15 cellular contexts compared by ENCODE assay signal in the genomic region with DNA sequence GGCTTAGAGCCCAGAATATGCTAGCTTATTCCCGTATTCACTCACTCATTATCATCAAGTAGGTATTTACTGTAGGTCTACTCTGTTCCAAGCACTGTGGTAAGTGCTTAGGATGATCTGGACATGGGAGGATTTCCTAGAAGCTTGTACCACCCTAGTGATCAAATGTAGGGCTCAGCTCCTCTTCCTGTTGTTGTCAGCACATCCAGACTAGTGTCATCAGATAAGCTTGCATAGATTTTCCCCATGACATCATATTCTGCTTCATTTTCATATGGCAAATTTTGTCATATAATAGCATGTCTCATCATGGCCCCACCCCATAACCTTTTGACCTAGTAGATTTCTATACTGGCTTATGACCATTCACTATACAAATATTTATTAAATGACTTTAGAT. TPM values are rescaled to one million over a fixed set of nuclear protein-coding genes. Genes with fewer than 3 reads are reported as not detected.
DNase-seq lines count a peak whose midpoint lies in the region; ATAC-seq and TF ChIP-seq lines count a peak whose summit lies in the region.
"Had no signal": no experiment of that assay in that cellular context is flagged by ENCODE, and none has a peak within 500 bp of the region (broad histone marks: within the 10 kb centered on the region; RNA-seq: fewer than 3 reads in every experiment).

No MANE protein-coding gene starts in this region.

- H3K27me3 ChIP-seq in DND-41 (ENCODE audit: insufficient read depth, low read length, poor library complexity) (no peaks in the 10 kb centered on the region), mammary epithelial cell (ENCODE audit: insufficient read depth, low read length) (no peaks in the 10 kb centered on the region), left lung (no peaks in the 10 kb centered on the region)

- H3K4me3 ChIP-seq in DND-41 (ENCODE audit: low read depth in 1 of 2, low read length in 2 of 2): no peak overlapping the region
- no peak overlapping the region for H3K4me3 ChIP-seq in mammary epithelial cell (replicated peaks in 1 of 3; ENCODE audit: insufficient read depth in 1 of 3, low read depth in 2 of 3, low read length in 3 of 3)
- H3K4me3 ChIP-seq in left lung: no peak overlapping the region
- H3K4me3 ChIP-seq: thoracic aorta had no signal

- in situ Hi-C loops in mammary epithelial cell (cut with MboI; ENCODE audit: low sequenced_read_pairs in 2 of 2): no loop called here

- 100% methylated on average over 1 of the region's 1 CpG for WGBS in mammary epithelial cell (ENCODE audit: low coverage, missing lambda C conversion rate)

- H3K79me2 ChIP-seq in DND-41 (ENCODE audit: insufficient read depth, low read length) (no peaks in the 10 kb centered on the region), mammary epithelial cell (ENCODE audit: insufficient read depth, low read length) (no peaks in the 10 kb centered on the region)

- dilution Hi-C loops in mammary epithelial cell (cut with HindIII; ENCODE audit: low sequenced_read_pairs): no loop called here

- H3K9ac ChIP-seq in DND-41 (ENCODE audit: low read depth, low read length): no peak overlapping the region
- H3K9ac ChIP-seq in mammary epithelial cell (ENCODE audit: insufficient read depth, low read length): no peak overlapping the region

- DNase-seq in DND-41 (no peak), LHCN-M2 (ENCODE audit: low read depth) (peak; percentile 54), mammary epithelial cell (peak; percentile 63), left lung (no peak), NCI-H1092 (lab: John Stamatoyannopoulos, UW) (no peak), NCI-H2227 treated with DMSO at 0.1 percent for 48 hours (lab: John Stamatoyannopoulos, UW) (no peak)
- DNase-seq in stimulated activated CD4-positive, alpha-beta T cell treated with anti-CD3 and anti-CD28 coated beads, Interleukin-4, amount 100 ng/mL, for 4 hours: no peak
- DNase-seq: activated CD8-positive, alpha-beta memory T cell treated with anti-CD3 and anti-CD28 coated beads, Interleukin-2, amount 10 ng/mL, durations not matched to agents 7 days and 5 days; glutamatergic neuron; left cardiac atrium; natural killer cell; NCI-H2171 treated with DMSO at 0.1 percent for 48 hours had no signal

- H4K20me1 ChIP-seq in DND-41 (ENCODE audit: insufficient read depth, low read length): no peaks in the 10 kb centered on the region
- no peaks in the 10 kb centered on the region for H4K20me1 ChIP-seq in mammary epithelial cell (ENCODE audit: insufficient read depth, low read length)

- H2AFZ ChIP-seq in DND-41 (ENCODE audit: low read depth, low read length) (no peak overlapping the region), mammary epithelial cell (ENCODE audit: low read depth, low read length) (peak overlapping the region; percentile 60)

- CTCF ChIA-PET in mammary epithelial cell (lab: Charles Lee; ENCODE audit: low non-redundant PET): no interaction called here

- intact Hi-C loops in mammary epithelial cell (cut with micrococcal nuclease): loop anchor here (5.0 kb wide), 1 partner anchor 95 kb away; a partner anchor contains a TSS
- intact Hi-C loops in left lung (cut with DNase I): no loop called here

- TF ChIP-seq CTCF in DND-41 (IDR thresholded peaks at IDR 0.05; ENCODE audit: borderline replicate concordance, extremely low read depth, low read length, poor library complexity, severe bottlenecking) (no peak), mammary epithelial cell (conservative IDR thresholded peaks at IDR 0.05 in 1 of 2, IDR thresholded peaks at IDR 0.05 in 1 of 2; ENCODE audit: extremely low read depth in 1 of 2, insufficient read depth in 1 of 2, low read depth in 1 of 2, low read length in 2 of 2) (no peak), left lung (IDR thresholded peaks at IDR 0.05) (no peak)

- H3K27ac ChIP-seq in DND-41 (ENCODE audit: low read length): no peak overlapping the region; the same call in 1 of the 2 replicates
- peak overlapping the region; percentile 66 for H3K27ac ChIP-seq in mammary epithelial cell (ENCODE audit: insufficient read depth, low read depth, low read length)
- H3K27ac ChIP-seq in left lung: no peak overlapping the region
- H3K27ac ChIP-seq: thoracic aorta had no signal

- no TSS peak for BruUV-seq in mammary epithelial cell (replicated peaks; lab: Mats Ljungman, UMichigan)

- ATAC-seq in DND-41 (ENCODE audit: insufficient read depth, low read depth) (peak; percentile 37; the same call in 2 of the 3 replicates), left lung (peak; percentile 47), HG03159 (IDR thresholded peaks at IDR 0.05; ENCODE audit: unreplicated experiment) (no peak)
- ATAC-seq: activated CD8-positive, alpha-beta memory T cell treated with anti-CD3 and anti-CD28 coated beads, Interleukin-2, amount 10 ng/mL, durations not matched to agents 7 days and 5 days; natural killer cell; sciatic nerve had no signal

- H3K9me3 ChIP-seq in DND-41 (ENCODE audit: insufficient read depth, low read length, severe bottlenecking) (no peaks in the 10 kb centered on the region), mammary epithelial cell (replicated peaks; ENCODE audit: insufficient read depth, low read length) (no peaks in the 10 kb centered on the region), left lung (no peaks in the 10 kb centered on the region)
- H3K9me3 ChIP-seq: thoracic aorta had no signal

- H3K4me2 ChIP-seq in DND-41 (ENCODE audit: insufficient read depth, low read length) (no peak overlapping the region), mammary epithelial cell (ENCODE audit: insufficient read depth, low read depth, low read length) (no peak overlapping the region)

- H3K36me3 ChIP-seq in DND-41 (ENCODE audit: insufficient read depth, low read length) (no peaks in the 10 kb centered on the region), mammary epithelial cell (ENCODE audit: insufficient read depth, low read length) (no peaks in the 10 kb centered on the region), left lung (no peaks in the 10 kb centered on the region)
- H3K36me3 ChIP-seq: thoracic aorta had no signal

- H3K4me1 ChIP-seq in DND-41 (ENCODE audit: insufficient read depth, low read length) (peaks cover 6% of the 10 kb centered on the region; the same call in 1 of the 2 replicates), mammary epithelial cell (ENCODE audit: insufficient read depth, low read length) (peaks cover 13% of the 10 kb centered on the region), left lung (no peaks in the 10 kb centered on the region)

RNA-seq across cellular contexts. Expression of a gene that starts 19.3 kb away (rescaled TPM):
- total RNA-seq in LHCN-M2 (2014; rRNA removed) (33.4 and 60.7 TPM in 2 replicates), mammary epithelial cell (10 to 100 TPM; 26.3 to 66.5 TPM), left lung (100 to 1,000 TPM; 125 to 132 TPM)
- 52.7 TPM for polyA plus RNA-seq in LHCN-M2 (2012)
- 22.4 TPM for polyA plus RNA-seq in mammary epithelial cell
- polyA minus RNA-seq in mammary epithelial cell: 25.2 TPM

RNA-seq across cellular contexts. Expression of a gene that starts 49.4 kb away (rescaled TPM):
- total RNA-seq in LHCN-M2 (2014; rRNA removed) (23.3 and 24.9 TPM in 2 replicates), mammary epithelial cell (10 to 100 TPM; 57.7 to 59.3 TPM), left lung (10 to 100 TPM; 77.9 to 78.2 TPM)
- polyA plus RNA-seq in LHCN-M2 (2012): 5.2 TPM
- 20.1 TPM for polyA plus RNA-seq in mammary epithelial cell
- 31.6 TPM for polyA minus RNA-seq in mammary epithelial cell

Comparison
In these comparisons a context has a peak if more than half of its experiments do, and no peak if none do; other contexts are left out.
1. DNase-seq: peak in LHCN-M2 (single experiment) and mammary epithelial cell (single experiment); none in DND-41 (single experiment), left lung (0 of 2), NCI-H1092 (single experiment), stimulated activated CD4-positive, alpha-beta T cell treated with anti-CD3 and anti-CD28 coated beads, Interleukin-4, amount 100 ng/mL, for 4 hours (0 of 2) and NCI-H2227 treated with DMSO at 0.1 percent for 48 hours (single experiment).